ENCODE assay signal across 13 cellular contexts in genomic region chr11:117384045-117384444, GRCh38. TPM values are rescaled to one million over a fixed set of nuclear protein-coding genes. Genes with fewer than 3 reads are reported as not detected.
A peak's percentile ranks its signal among the peaks of the same experiment; 100 is the strongest.
DNase-seq lines count a peak whose midpoint lies in the region; ATAC-seq and TF ChIP-seq lines count a peak whose summit lies in the region.
"Had no signal": no experiment of that assay in that cellular context is flagged by ENCODE, and none has a peak within 500 bp of the region (broad histone marks: within the 10 kb centered on the region; RNA-seq: fewer than 3 reads in every experiment).

No MANE protein-coding gene starts in this region.

- no peaks in the 10 kb centered on the region for H3K9me3 ChIP-seq in OCI-LY7 (ENCODE audit: low read length)
- H3K9me3 ChIP-seq: colonic mucosa, uterus had no signal

- POLR2A ChIA-PET in OCI-LY7 (lab: Charles Lee), result no interaction called here

- intact Hi-C loops in OCI-LY7 (cut with micrococcal nuclease; ENCODE audit: unreplicated experiment), result no loop called here
- intact Hi-C loops in activated CD4-positive, alpha-beta T cell treated with anti-CD3 and anti-CD28 coated beads, Interleukin-2, amount 10 ng/mL, durations not matched to agents 24 days and 14 days (cut with micrococcal nuclease), result no loop called here

- H4K20me1 ChIP-seq in OCI-LY7 (ENCODE audit: insufficient read depth, low read length), result no peaks in the 10 kb centered on the region

- no peaks in the 10 kb centered on the region for H3K27me3 Mint-ChIP-seq in activated CD4-positive, alpha-beta T cell treated with anti-CD3 and anti-CD28 coated beads, Interleukin-2, amount 10 ng/mL, durations not matched to agents 24 days and 14 days

- ATAC-seq in GM18517 (IDR thresholded peaks at IDR 0.05; ENCODE audit: unreplicated experiment), result no peak

- no peaks in the 10 kb centered on the region for H3K79me2 ChIP-seq in OCI-LY7 (ENCODE audit: insufficient read depth, low read depth, low read length)

- H3K27ac ChIP-seq in OCI-LY7 (ENCODE audit: low read depth, low read length, poor library complexity, severe bottlenecking), result no peak overlapping the region
- H3K27ac ChIP-seq: colonic mucosa had no signal

- no peak overlapping the region for H3K4me3 ChIP-seq in AG10803 (ENCODE audit: low read length)
- no peak overlapping the region for H3K4me3 ChIP-seq in choroid plexus epithelial cell (ENCODE audit: low read depth, low read length)
- no peak overlapping the region for H3K4me3 ChIP-seq in OCI-LY7 (ENCODE audit: low read depth, low read length, poor library complexity, severe bottlenecking)
- H3K4me3 ChIP-seq: colonic mucosa, uterus had no signal

- H3K36me3 Mint-ChIP-seq in activated CD4-positive, alpha-beta T cell treated with anti-CD3 and anti-CD28 coated beads, Interleukin-2, amount 10 ng/mL, durations not matched to agents 24 days and 14 days (ENCODE audit: low read depth), result peaks cover 10% of the 10 kb centered on the region

- CTCF ChIA-PET in OCI-LY7 (lab: Charles Lee; ENCODE audit: unreplicated experiment), result no interaction called here

- H3K4me1 ChIP-seq in OCI-LY7 (ENCODE audit: insufficient read depth, low read length, poor library complexity, severe bottlenecking), result no peaks in the 10 kb centered on the region
- H3K4me1 ChIP-seq: colonic mucosa, uterus had no signal

- H3K4me3 Mint-ChIP-seq in activated CD4-positive, alpha-beta T cell treated with anti-CD3 and anti-CD28 coated beads, Interleukin-2, amount 10 ng/mL, durations not matched to agents 24 days and 14 days, result no peak overlapping the region

- peak; percentile 86 for DNase-seq in AG10803 (ENCODE audit: low read depth)
- peak; percentile 91 for DNase-seq in M059J (ENCODE audit: low read depth)
- DNase-seq in choroid plexus epithelial cell (ENCODE audit: low read depth), result peak; percentile 85
- DNase-seq in left kidney (ENCODE audit: low read depth, low spot score), result peak; percentile 45
- DNase-seq in C1 segment of cervical spinal cord (lab: John Stamatoyannopoulos, UW), result no peak
- DNase-seq in OCI-LY7 (ENCODE audit: low spot score), result no peak
- DNase-seq in activated CD4-positive, alpha-beta T cell treated with anti-CD3 and anti-CD28 coated beads, Interleukin-2, amount 10 ng/mL, durations not matched to agents 24 days and 14 days, result no peak
- DNase-seq: colonic mucosa, H7, Karpas-422, NCI-H345 had no signal

- no peak overlapping the region for H3K27ac Mint-ChIP-seq in activated CD4-positive, alpha-beta T cell treated with anti-CD3 and anti-CD28 coated beads, Interleukin-2, amount 10 ng/mL, durations not matched to agents 24 days and 14 days

- no peaks in the 10 kb centered on the region for H3K9me3 Mint-ChIP-seq in activated CD4-positive, alpha-beta T cell treated with anti-CD3 and anti-CD28 coated beads, Interleukin-2, amount 10 ng/mL, durations not matched to agents 24 days and 14 days

- BruUV-seq in OCI-LY7 (replicated peaks; lab: Mats Ljungman, UMichigan), result no TSS peak

- no peaks in the 10 kb centered on the region for H3K9me2 ChIP-seq in OCI-LY7 (ENCODE audit: insufficient read depth, low read length)

- peaks cover under 1% of the 10 kb centered on the region for H3K4me1 Mint-ChIP-seq in activated CD4-positive, alpha-beta T cell treated with anti-CD3 and anti-CD28 coated beads, Interleukin-2, amount 10 ng/mL, durations not matched to agents 24 days and 14 days

- H2AFZ ChIP-seq in OCI-LY7 (ENCODE audit: low read length), result no peak overlapping the region

- TF ChIP-seq CTCF in AG10803 (conservative IDR thresholded peaks at IDR 0.05; ENCODE audit: low read length) (no peak), choroid plexus epithelial cell (conservative IDR thresholded peaks at IDR 0.05; ENCODE audit: low read depth, low read length) (no peak), OCI-LY7 (conservative IDR thresholded peaks at IDR 0.05; ENCODE audit: low read length) (no peak)

- H3K4me2 ChIP-seq in OCI-LY7 (ENCODE audit: low read length), result no peak overlapping the region

- peaks cover 41% of the 10 kb centered on the region for H3K36me3 ChIP-seq in OCI-LY7 (ENCODE audit: insufficient read depth, low read length)
- H3K36me3 ChIP-seq: colonic mucosa, uterus had no signal

RNA-seq across cellular contexts. Expression of gene CEP164, which starts 56.4 kb away (rescaled TPM):
- total RNA-seq in M059J (2014; rRNA removed; shearing (Covaris generic)), result 8.4 and 20.6 TPM in 2 replicates
- 25.3 and 34.6 TPM in 2 replicates for total RNA-seq in OCI-LY7 (2014; rRNA removed; shearing (Covaris generic))
- total RNA-seq in OCI-LY7 (2022), result 41.2 and 48.7 TPM in 2 replicates
- 39.0 and 40.1 TPM in 2 replicates for total RNA-seq in activated CD4-positive, alpha-beta T cell treated with anti-CD3 and anti-CD28 coated beads, Interleukin-2, amount 10 ng/mL, durations not matched to agents 24 days and 14 days

Comparison
In these comparisons a context has a peak if more than half of its experiments do, and no peak if none do; other contexts are left out.
1. DNase-seq: peak in AG10803 (single experiment), M059J (single experiment), choroid plexus epithelial cell (single experiment) and left kidney (single experiment); none in C1 segment of cervical spinal cord (0 of 14), OCI-LY7 (single experiment) and activated CD4-positive, alpha-beta T cell treated with anti-CD3 and anti-CD28 coated beads, Interleukin-2, amount 10 ng/mL, durations not matched to agents 24 days and 14 days (single experiment).